Comparison of ENCODE assay signal across 8 cellular contexts in genomic region chr19:9836021-9836420, GRCh38. TPM values are rescaled to one million over a fixed set of nuclear protein-coding genes. Genes with fewer than 3 reads are reported as not detected.
DNase-seq lines count a peak whose midpoint lies in the region; ATAC-seq, FAIRE-seq and TF ChIP-seq lines count a peak whose summit lies in the region.

No MANE protein-coding gene starts in this region.

- POLR2A ChIA-PET in CD8-positive, alpha-beta memory T cell (lab: Charles Lee), result interaction anchor here (1.3 kb wide), 1 partner anchor 22 kb away, joined by 4 read pairs; no protein-coding TSS in a partner anchor
- POLR2A ChIA-PET in K562 (lab: Yijun Ruan, JAX), result interaction anchor here (0.6 to 0.9 kb wide), 2 partner anchors 9 to 1175 kb away, joined by 3 to 4 read pairs; partner anchors contain the start of gene UBL5

- no peaks in the 10 kb centered on the region for H3K9me1 ChIP-seq in K562 (ENCODE audit: control insufficient read depth, insufficient read depth, low read length)

- H3K27me3 ChIP-seq in CD8-positive, alpha-beta memory T cell (ENCODE audit: insufficient read depth, low read length, poor library complexity, severe bottlenecking), result no peaks in the 10 kb centered on the region
- no peaks in the 10 kb centered on the region for H3K27me3 ChIP-seq in K562 (ENCODE audit: control insufficient read depth in 2 of 2, insufficient read depth in 2 of 2, low read length in 2 of 2)
- no peaks in the 10 kb centered on the region for H3K27me3 ChIP-seq in lung (ENCODE audit: control insufficient read depth, insufficient read depth)

- peak overlapping the region in 7 of 8 donors; percentile 15 to 91 (median 82) for H3K27ac Mint-ChIP-seq in CD8-positive, alpha-beta memory T cell

- in situ Hi-C loops in K562 (cut with MboI), result no loop called here

- H3K4me2 ChIP-seq in K562 (ENCODE audit: insufficient read depth, low read length), result peak overlapping the region; percentile 97

- peaks cover 18% of the 10 kb centered on the region for H3K79me2 ChIP-seq in K562 (ENCODE audit: control insufficient read depth, insufficient read depth, low read length)

- H3K4me3 ChIP-seq in CD8-positive, alpha-beta memory T cell (ENCODE audit: low read length), result peak overlapping the region; percentile 83
- H3K4me3 ChIP-seq in K562 (peak overlapping the region; percentile 96), lung (peak overlapping the region; percentile 88)

- H3K36me3 ChIP-seq in CD8-positive, alpha-beta memory T cell (ENCODE audit: insufficient read depth, low read length), result peaks cover 26% of the 10 kb centered on the region
- H3K36me3 ChIP-seq in K562 (ENCODE audit: control insufficient read depth, insufficient read depth, low read length), result peaks cover 38% of the 10 kb centered on the region; the same call in 2 of the 3 replicates
- peaks cover 4 to 5% of the 10 kb centered on the region in 2 donors for H3K36me3 ChIP-seq in lung (ENCODE audit: control insufficient read depth in 2 of 2, insufficient read depth in 2 of 2, low read length in 2 of 2)

- H3K27me3 Mint-ChIP-seq in CD8-positive, alpha-beta memory T cell, result no peaks in the 10 kb centered on the region

- H2AFZ ChIP-seq in K562 (ENCODE audit: low read depth, low read length), result 0 out of 2 replicates have a peak overlapping the region, but pooled peaks have one; percentile 79

- no peaks in the 10 kb centered on the region for H3K9me3 ChIP-seq in CD8-positive, alpha-beta memory T cell (ENCODE audit: low read length)
- H3K9me3 ChIP-seq in K562 (replicated peaks; ENCODE audit: control insufficient read depth, insufficient read depth, low read depth, low read length) (no peaks in the 10 kb centered on the region), lung (ENCODE audit: control insufficient read depth in 2 of 2, insufficient read depth in 1 of 2, low read length in 1 of 2) (no peaks in the 10 kb centered on the region)

- CTCF ChIA-PET in CD8-positive, alpha-beta memory T cell (lab: Charles Lee), result interaction anchor here (0.9 to 1.1 kb wide), 2 partner anchors 22 to 26 kb away, joined by 3 to 5 read pairs; no protein-coding TSS in a partner anchor
- CTCF ChIA-PET in K562 (lab: Yijun Ruan, JAX; ENCODE audit: low intra/inter-chr PET ratio), result no interaction called here

- peaks cover 15% of the 10 kb centered on the region for H3K4me1 ChIP-seq in CD8-positive, alpha-beta memory T cell (ENCODE audit: insufficient read depth, low read length)
- H3K4me1 ChIP-seq in K562 (replicated peaks in 1 of 2; ENCODE audit: control insufficient read depth in 2 of 2, insufficient read depth in 2 of 2, low read length in 2 of 2) (peaks cover 8 to 17% of the 10 kb centered on the region in 2 experiments; a peak in 3 of 5 replicates), lung (ENCODE audit: control insufficient read depth in 2 of 2, insufficient read depth in 2 of 2, low read length in 2 of 2) (peaks cover 0 to 6% of the 10 kb centered on the region in 2 donors)

- BruUV-seq in K562 (replicated peaks; lab: Mats Ljungman, UMichigan), result no TSS peak

- H3K4me1 Mint-ChIP-seq in CD8-positive, alpha-beta memory T cell, result peaks cover 13 to 41% (median 16%) of the 10 kb centered on the region in 3 donors

- no peak for ATAC-seq in K562
- no peak for ATAC-seq in lung (ENCODE audit: insufficient read depth, low FRiP score)
- ATAC-seq in GM21528 (IDR thresholded peaks at IDR 0.05; ENCODE audit: low FRiP score, unreplicated experiment), result no peak
- no peak for ATAC-seq in GM21515 (IDR thresholded peaks at IDR 0.05; ENCODE audit: unreplicated experiment)

- peak overlapping the region; percentile 69 for H3K27ac ChIP-seq in CD8-positive, alpha-beta memory T cell (ENCODE audit: low read depth, low read length)
- H3K27ac ChIP-seq in K562 (ENCODE audit: extremely low read depth, low read depth, low read length) (no peak overlapping the region; the same call in 2 of the 3 replicates), lung (ENCODE audit: low read depth in 1 of 2, low read length in 1 of 2) (no peak overlapping the region)

- peak overlapping the region; percentile 75 to 93 for H3K9ac ChIP-seq in K562 (ENCODE audit: insufficient read depth in 1 of 2, low read depth in 2 of 2, low read length in 2 of 2)

- TF ChIP-seq CTCF in K562 (IDR thresholded peaks at IDR 0.05 in 2 of 3, conservative IDR thresholded peaks at IDR 0.05 in 1 of 3; ENCODE audit: insufficient read depth in 2 of 3, low read depth in 1 of 3, low read length in 3 of 3), result no peak
- no peak for TF ChIP-seq CTCF in lung (IDR thresholded peaks at IDR 0.05; ENCODE audit: control extremely low read depth, extremely low read depth)

- peak overlapping the region; percentile 86 to 96 (median 89) for H3K4me3 Mint-ChIP-seq in CD8-positive, alpha-beta memory T cell

- no peaks in the 10 kb centered on the region for H4K20me1 ChIP-seq in K562 (replicated peaks; ENCODE audit: control insufficient read depth, insufficient read depth, low read length)

- no peak for DNase-seq in CD8-positive, alpha-beta memory T cell
- DNase-seq in LHCN-M2 (ENCODE audit: low read depth) (peak; percentile 48), K562 (ENCODE audit: extremely low read depth in 1 of 4, low spot score in 3 of 4) (peak in 3 of 4 experiments; percentile 8 to 45 (median 17)), lung (ENCODE audit: low spot score) (no peak), SW480 (ENCODE audit: low spot score) (no peak), DMS153 treated with DMSO at 0.1 percent for 48 hours (lab: John Stamatoyannopoulos, UW; ENCODE audit: unreplicated experiment) (no peak)

- no peak for FAIRE-seq in K562 (lab: Jason Lieb, UNC)

- TF ChIP-seq POLR2A in K562 (conservative IDR thresholded peaks at IDR 0.05), result no peak

- intact Hi-C loops in K562 (cut with micrococcal nuclease), result no loop called here

- TF ChIP-seq EP300 in K562 (IDR thresholded peaks at IDR 0.05; ENCODE audit: low read length), result no peak

- peaks cover 0 to 35% (median 3%) of the 10 kb centered on the region in 3 donors for H3K36me3 Mint-ChIP-seq in CD8-positive, alpha-beta memory T cell

- WGBS in K562 (ENCODE audit: insufficient coverage, low coverage, missing lambda C conversion rate), result 3% methylated on average over 5 of the region's 5 CpGs
- 6 to 9% methylated on average over 5 of the region's 5 CpGs for WGBS in lung, 2 donors

- no peak for TF ChIP-seq RAD21 in K562 (CRISPR knock-in tag; conservative IDR thresholded peaks at IDR 0.05 in 1 of 2, IDR thresholded peaks at IDR 0.05 in 1 of 2)

- no peaks in the 10 kb centered on the region for H3K9me3 Mint-ChIP-seq in CD8-positive, alpha-beta memory T cell

RNA-seq across cellular contexts. Expression of gene PIN1, which starts 0.9 kb away (rescaled TPM):
- 100 to 1,000 TPM; 103 to 110 TPM for total RNA-seq in CD8-positive, alpha-beta memory T cell
- 112 TPM for polyA plus RNA-seq in CD8-positive, alpha-beta memory T cell
- total RNA-seq in LHCN-M2 (2014; rRNA removed) (189 and 209 TPM in 2 replicates), K562 (2014; rRNA removed) (178 and 240 TPM in 2 replicates), K562 (2014; rRNA removed; fragmentation: Illumina TruSeq; extraction: Trizol) (16.7 and 24.2 TPM in 2 replicates), K562 (2015; rRNA removed; fragmentation: Illumina TruSeq; extraction: Trizol) (55.8 and 60.9 TPM in 2 replicates), K562 (2021) (97.6 and 104 TPM in 2 replicates), lung (10 to 100 TPM; 77.4 to 81.1 TPM)
- polyA plus RNA-seq in LHCN-M2 (2012), result 112 TPM
- 28.9 and 74.2 TPM in 2 replicates for total RNA-seq in K562 (2011; cell fraction: chromatin; rRNA removed; ENCODE audit: low replicate concordance)
- 53.7 and 55.2 TPM in 2 replicates for total RNA-seq in K562 (2011; cell fraction: nucleolus; rRNA removed)
- total RNA-seq in K562 (2011; cell fraction: nucleoplasm; rRNA removed), result 39.3 and 42.7 TPM in 2 replicates
- polyA plus RNA-seq in K562 (2011; rRNA removed) (42.5 and 48.1 TPM in 2 replicates), K562 (2014; fragmentation: Illumina TruSeq; extraction: Trizol) (19.6 and 58.2 TPM in 2 replicates), K562 (2014; fragmentation: Nextera tagmentation; extraction: Ambion mirVana) (1 to 10 TPM; 1.6 to 4.1 TPM), K562 (2014; rRNA removed) (131 and 180 TPM in 2 replicates), lung (100 to 1,000 TPM in 1 of 2 donors, 10 to 100 TPM in 1; 69.8 to 108 TPM)
- 72.1 and 158 TPM in 2 replicates for polyA plus RNA-seq in K562 (2011; cell fraction: cytosol; rRNA removed)
- polyA plus RNA-seq in K562 (2011; cell fraction: nucleus; rRNA removed), result 44.6 and 79.3 TPM in 2 replicates
- 74.0 and 77.2 TPM in 2 replicates for polyA plus RNA-seq in K562 (2012)
- 6.7 and 10.2 TPM in 2 replicates for polyA minus RNA-seq in K562 (2011; rRNA and poly(A)+ RNA removed)
- polyA minus RNA-seq in K562 (2011; cell fraction: cytosol; rRNA and poly(A)+ RNA removed), result 21.9 and 23.9 TPM in 2 replicates
- 14.3 and 14.9 TPM in 2 replicates for polyA minus RNA-seq in K562 (2011; cell fraction: nucleus; rRNA and poly(A)+ RNA removed)

RNA-seq across cellular contexts. Expression of gene UBL5, which starts 8.3 kb away (rescaled TPM):
- 100 to 1,000 TPM; 326 to 340 TPM for total RNA-seq in CD8-positive, alpha-beta memory T cell
- 789 TPM for polyA plus RNA-seq in CD8-positive, alpha-beta memory T cell
- total RNA-seq in LHCN-M2 (2014; rRNA removed), result 493 and 627 TPM in 2 replicates
- polyA plus RNA-seq in LHCN-M2 (2012), result 856 TPM
- total RNA-seq in K562 (2011; cell fraction: chromatin; rRNA removed; ENCODE audit: low replicate concordance), result 39.7 and 67.9 TPM in 2 replicates
- total RNA-seq in K562 (2011; cell fraction: nucleolus; rRNA removed), result 97.9 and 112 TPM in 2 replicates
- total RNA-seq in K562 (2011; cell fraction: nucleoplasm; rRNA removed), result 87.5 and 111 TPM in 2 replicates
- 424 and 564 TPM in 2 replicates for total RNA-seq in K562 (2014; rRNA removed)
- 465 and 492 TPM in 2 replicates for total RNA-seq in K562 (2014; rRNA removed; fragmentation: Illumina TruSeq; extraction: Trizol)
- 383 and 410 TPM in 2 replicates for total RNA-seq in K562 (2015; rRNA removed; fragmentation: Illumina TruSeq; extraction: Trizol)
- total RNA-seq in K562 (2021), result 489 and 520 TPM in 2 replicates
- 833 and 989 TPM in 2 replicates for polyA plus RNA-seq in K562 (2011; rRNA removed)
- 727 and 1,456 TPM in 2 replicates for polyA plus RNA-seq in K562 (2011; cell fraction: cytosol; rRNA removed)
- 352 and 598 TPM in 2 replicates for polyA plus RNA-seq in K562 (2011; cell fraction: nucleus; rRNA removed)
- 383 and 1,143 TPM in 2 replicates for polyA plus RNA-seq in K562 (2012)
- 602 and 613 TPM in 2 replicates for polyA plus RNA-seq in K562 (2014; fragmentation: Illumina TruSeq; extraction: Trizol)
- 1,000 to 10,000 TPM in 1 of 2 experiments, 100 to 1,000 TPM in 1; 995 to 1,140 TPM for polyA plus RNA-seq in K562 (2014; fragmentation: Nextera tagmentation; extraction: Ambion mirVana)
- 1,210 and 1,266 TPM in 2 replicates for polyA plus RNA-seq in K562 (2014; rRNA removed)
- polyA minus RNA-seq in K562 (2011; rRNA and poly(A)+ RNA removed), result 303 and 304 TPM in 2 replicates
- 86.1 and 91.4 TPM in 2 replicates for polyA minus RNA-seq in K562 (2011; cell fraction: cytosol; rRNA and poly(A)+ RNA removed)
- polyA minus RNA-seq in K562 (2011; cell fraction: nucleus; rRNA and poly(A)+ RNA removed), result 33.3 and 49.1 TPM in 2 replicates
- 100 to 1,000 TPM; 102 to 262 TPM for total RNA-seq in lung
- polyA plus RNA-seq in lung, result 1,000 to 10,000 TPM in 1 of 2 donors, 100 to 1,000 TPM in 1; 611 to 1,378 TPM

RNA-seq across cellular contexts. Expression of gene FBXL12, which starts 17.1 kb away (rescaled TPM):
- 10 to 100 TPM; 24.6 to 25.3 TPM for total RNA-seq in CD8-positive, alpha-beta memory T cell
- 17.2 TPM for polyA plus RNA-seq in CD8-positive, alpha-beta memory T cell
- total RNA-seq in LHCN-M2 (2014; rRNA removed), result 16.5 and 16.6 TPM in 2 replicates
- polyA plus RNA-seq in LHCN-M2 (2012), result 18.8 TPM
- 51.6 and 99.0 TPM in 2 replicates for total RNA-seq in K562 (2011; cell fraction: chromatin; rRNA removed; ENCODE audit: low replicate concordance)
- total RNA-seq in K562 (2011; cell fraction: nucleolus; rRNA removed), result 82.6 and 111 TPM in 2 replicates
- 71.9 and 76.0 TPM in 2 replicates for total RNA-seq in K562 (2011; cell fraction: nucleoplasm; rRNA removed)
- total RNA-seq in K562 (2014; rRNA removed), result 28.4 and 36.6 TPM in 2 replicates
- 11.8 and 12.8 TPM in 2 replicates for total RNA-seq in K562 (2014; rRNA removed; fragmentation: Illumina TruSeq; extraction: Trizol)
- 20.0 and 20.1 TPM in 2 replicates for total RNA-seq in K562 (2015; rRNA removed; fragmentation: Illumina TruSeq; extraction: Trizol)
- 37.1 and 37.7 TPM in 2 replicates for total RNA-seq in K562 (2021)
- 27.1 and 34.2 TPM in 2 replicates for polyA plus RNA-seq in K562 (2011; rRNA removed)
- 35.0 and 92.1 TPM in 2 replicates for polyA plus RNA-seq in K562 (2011; cell fraction: cytosol; rRNA removed)
- polyA plus RNA-seq in K562 (2011; cell fraction: nucleus; rRNA removed), result 50.1 and 90.2 TPM in 2 replicates
- 28.2 and 35.5 TPM in 2 replicates for polyA plus RNA-seq in K562 (2012)
- 26.5 and 37.4 TPM in 2 replicates for polyA plus RNA-seq in K562 (2014; fragmentation: Illumina TruSeq; extraction: Trizol)
- polyA plus RNA-seq in K562 (2014; fragmentation: Nextera tagmentation; extraction: Ambion mirVana), result 1 to 10 TPM; 2.7 to 3.9 TPM
- 39.8 and 40.5 TPM in 2 replicates for polyA plus RNA-seq in K562 (2014; rRNA removed)
- polyA minus RNA-seq in K562 (2011; rRNA and poly(A)+ RNA removed), result 9.5 and 11.8 TPM in 2 replicates
- 18.6 and 19.3 TPM in 2 replicates for polyA minus RNA-seq in K562 (2011; cell fraction: cytosol; rRNA and poly(A)+ RNA removed)
- 32.0 and 33.4 TPM in 2 replicates for polyA minus RNA-seq in K562 (2011; cell fraction: nucleus; rRNA and poly(A)+ RNA removed)
- total RNA-seq in lung, result 10 to 100 TPM; 23.1 to 26.7 TPM
- 10 to 100 TPM; 18.8 to 27.0 TPM for polyA plus RNA-seq in lung

Comparison
In these comparisons a context has a peak if more than half of its experiments do, and no peak if none do; other contexts are left out.
1. DNase-seq: peak in LHCN-M2 (single experiment) and K562 (3 of 4); none in CD8-positive, alpha-beta memory T cell (0 of 5), lung (single experiment), SW480 (single experiment) and DMS153 treated with DMSO at 0.1 percent for 48 hours (single experiment).
2. Peak in every context shown above with its lines, with median percentiles within 50 percentile points of each other: H3K4me3 ChIP-seq.